Comparison of ENCODE assay signal across 10 cellular contexts in the genomic region with DNA sequence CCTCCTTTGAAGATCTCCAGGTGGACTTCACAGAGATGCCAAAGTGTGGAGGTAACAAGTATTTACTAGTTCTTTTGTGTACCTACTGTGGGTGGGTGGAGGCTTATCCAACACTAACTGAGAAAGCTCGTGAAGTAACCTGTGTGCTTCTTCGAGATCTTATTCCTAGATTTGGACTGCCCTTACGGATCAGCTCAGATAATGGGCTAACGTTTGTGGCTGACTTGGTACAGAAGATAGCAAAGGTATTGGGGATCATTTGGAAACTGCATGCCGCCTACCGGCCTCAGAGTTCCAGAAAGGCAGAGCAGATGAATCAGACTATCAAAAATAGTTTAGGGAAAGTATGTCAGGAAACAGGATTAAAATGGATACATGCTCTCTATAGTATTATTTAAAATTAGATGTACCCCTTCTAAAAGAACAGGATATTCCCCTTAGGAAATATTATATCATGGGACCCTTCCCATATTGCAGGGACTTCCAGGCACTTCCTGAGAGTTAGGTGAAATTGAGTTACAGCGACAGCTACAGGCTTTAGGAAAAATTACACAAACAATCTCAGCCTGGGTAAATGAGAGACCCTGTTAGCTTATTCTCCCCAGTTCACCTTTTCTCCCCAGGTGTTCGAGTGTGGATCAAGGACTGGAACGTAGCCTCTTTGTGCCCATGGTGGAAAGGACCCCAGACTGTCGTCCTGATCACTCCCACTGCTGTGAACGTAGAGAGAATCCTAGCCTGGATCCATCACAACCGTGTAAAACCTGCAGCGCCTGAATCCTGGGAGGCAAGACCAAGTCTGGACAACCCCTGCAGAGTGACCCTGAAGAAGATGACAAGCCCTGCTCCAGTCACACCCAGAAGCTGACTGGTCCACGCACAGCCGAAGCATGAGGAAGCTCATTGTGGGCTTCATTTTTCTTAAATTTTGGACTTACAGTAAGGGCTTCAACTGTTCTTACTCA. TPM values are rescaled to one million over a fixed set of nuclear protein-coding genes. Genes with fewer than 3 reads are reported as not detected.
DNase-seq lines count a peak whose midpoint lies in the region; ATAC-seq and TF ChIP-seq lines count a peak whose summit lies in the region.
"Not testable (repeated sequence)": the region's sequence is repeated elsewhere in the genome, so short reads cannot be mapped to it uniquely, and the experiment has no call there.
"Had no signal": no experiment of that assay in that cellular context is flagged by ENCODE, and none has a peak within 500 bp of the region (broad histone marks: within the 10 kb centered on the region; RNA-seq: fewer than 3 reads in every experiment).

No MANE protein-coding gene starts in this region.

- H2AFZ ChIP-seq in PC-3 (ENCODE audit: low read length) = peak overlapping the region; percentile 68

- peak overlapping the region; percentile 89 for H3K27ac Mint-ChIP-seq in activated naive CD4-positive, alpha-beta T cell treated with anti-CD3 and anti-CD28 coated beads, Interleukin-2, amount 10 ng/mL, durations not matched to agents 7 days and 5 days
- peak overlapping the region; percentile 92 to 96 for H3K27ac Mint-ChIP-seq in effector memory CD8-positive, alpha-beta T cell
- peak overlapping the region; percentile 77 to 97 (median 92) for H3K27ac Mint-ChIP-seq in immature natural killer cell
- H3K27ac Mint-ChIP-seq in neural crest cell (ENCODE audit: unreplicated experiment) = not testable (repeated sequence)

- not testable (repeated sequence) for H3K36me3 Mint-ChIP-seq in activated naive CD4-positive, alpha-beta T cell treated with anti-CD3 and anti-CD28 coated beads, Interleukin-2, amount 10 ng/mL, durations not matched to agents 7 days and 5 days; immature natural killer cell; neural crest cell (ENCODE audit: low read depth)
- H3K36me3 Mint-ChIP-seq in effector memory CD8-positive, alpha-beta T cell (ENCODE audit: insufficient read depth) = peaks cover 11% of the 10 kb centered on the region

- intact Hi-C loops in PC-3 (cut with micrococcal nuclease) = loop anchor here (5.0 kb wide), 2 partner anchors 61 to 136 kb away; a partner anchor contains a TSS
- intact Hi-C loops in upper lobe of right lung (cut with DNase I) = not testable (repeated sequence)

- H3K4me3 Mint-ChIP-seq in activated naive CD4-positive, alpha-beta T cell treated with anti-CD3 and anti-CD28 coated beads, Interleukin-2, amount 10 ng/mL, durations not matched to agents 7 days and 5 days; neural crest cell: not testable (repeated sequence)
- peak overlapping the region; percentile 71 to 74 for H3K4me3 Mint-ChIP-seq in effector memory CD8-positive, alpha-beta T cell
- peak overlapping the region; percentile 57 to 76 (median 76) for H3K4me3 Mint-ChIP-seq in immature natural killer cell

- H3K79me2 ChIP-seq in PC-3 (ENCODE audit: low read length) = not testable (repeated sequence)

- H3K9me2 ChIP-seq in PC-3 (replicated peaks; ENCODE audit: low read length) = not testable (repeated sequence)

- not testable (repeated sequence) for H3F3A ChIP-seq in PC-3 (ENCODE audit: low read length, unreplicated experiment)

- peak; percentile 42 for ATAC-seq in PC-3
- not testable (repeated sequence) for ATAC-seq in effector memory CD8-positive, alpha-beta T cell (replicated peaks); upper lobe of right lung

- H3K9me3 ChIP-seq in PC-3 (ENCODE audit: low read length); upper lobe of right lung: not testable (repeated sequence)

- H3K4me3 ChIP-seq in PC-3 (ENCODE audit: low read length) (peak overlapping the region; percentile 66), upper lobe of right lung (peak overlapping the region; percentile 40)

- POLR2A ChIA-PET in PC-3 (lab: Charles Lee; ENCODE audit: unreplicated experiment) = interaction anchor here (0.5 kb wide), 1 partner anchor 1510 kb away, joined by 3 read pairs; a partner anchor contains a TSS

- peak overlapping the region; percentile 57 for H3K9ac ChIP-seq in PC-3 (ENCODE audit: low read length)

- peaks cover 36% of the 10 kb centered on the region for H3K4me1 Mint-ChIP-seq in activated naive CD4-positive, alpha-beta T cell treated with anti-CD3 and anti-CD28 coated beads, Interleukin-2, amount 10 ng/mL, durations not matched to agents 7 days and 5 days
- peaks cover 36 to 42% of the 10 kb centered on the region in 2 donors for H3K4me1 Mint-ChIP-seq in effector memory CD8-positive, alpha-beta T cell (ENCODE audit: low read depth in 2 of 2)
- H3K4me1 Mint-ChIP-seq in immature natural killer cell = peaks cover 42% of the 10 kb centered on the region in 2 donors
- peaks cover 14% of the 10 kb centered on the region for H3K4me1 Mint-ChIP-seq in neural crest cell

- DNase-seq in DMS153 treated with DMSO at 0.1 percent for 48 hours (lab: John Stamatoyannopoulos, UW; ENCODE audit: unreplicated experiment) (peak; percentile 45), HT-29 (ENCODE audit: low spot score) (peak; percentile 78), PC-3 (peak; percentile 37), upper lobe of right lung (peak; percentile 23)
- not testable (repeated sequence) for DNase-seq in activated naive CD4-positive, alpha-beta T cell treated with anti-CD3 and anti-CD28 coated beads, Interleukin-2, amount 10 ng/mL, durations not matched to agents 7 days and 5 days; effector memory CD8-positive, alpha-beta T cell; immature natural killer cell; neural crest cell (ENCODE audit: low read depth, low spot score)

- not testable (repeated sequence) for H4K20me1 ChIP-seq in PC-3 (ENCODE audit: low read length)

- CTCF ChIA-PET in PC-3 (lab: Charles Lee) = interaction anchor here (0.7 to 1.2 kb wide), 3 partner anchors 43 to 63 kb away, joined by 3 to 4 read pairs (median 3); no protein-coding TSS in a partner anchor
- CTCF ChIA-PET in activated naive CD4-positive, alpha-beta T cell treated with anti-CD3 and anti-CD28 coated beads, Interleukin-2, amount 10 ng/mL, durations not matched to agents 7 days and 5 days (lab: Charles Lee) = interaction anchor here (0.7 to 4.9 kb wide), 18 partner anchors 10 to 904 kb away, joined by 3 to 44 read pairs (median 4); a partner anchor contains a TSS

- not testable (repeated sequence) for H3K27me3 Mint-ChIP-seq in activated naive CD4-positive, alpha-beta T cell treated with anti-CD3 and anti-CD28 coated beads, Interleukin-2, amount 10 ng/mL, durations not matched to agents 7 days and 5 days; effector memory CD8-positive, alpha-beta T cell; immature natural killer cell (ENCODE audit: low read depth in 3 of 3); neural crest cell (ENCODE audit: low read depth)

- peak; percentile 68 for TF ChIP-seq CTCF in PC-3 (conservative IDR thresholded peaks at IDR 0.05; ENCODE audit: low read depth, low read length)
- TF ChIP-seq CTCF in neural crest cell (conservative IDR thresholded peaks at IDR 0.05) = peak; percentile 68
- peak; percentile 52 for TF ChIP-seq CTCF in upper lobe of right lung (IDR thresholded peaks at IDR 0.05)

- TSS peak; percentile 85 for BruUV-seq in PC-3 (replicated peaks; lab: Mats Ljungman, UMichigan)

- not testable (repeated sequence) for H3K9me3 Mint-ChIP-seq in activated naive CD4-positive, alpha-beta T cell treated with anti-CD3 and anti-CD28 coated beads, Interleukin-2, amount 10 ng/mL, durations not matched to agents 7 days and 5 days; effector memory CD8-positive, alpha-beta T cell; immature natural killer cell; neural crest cell

- H3K27me3 ChIP-seq in PC-3 (ENCODE audit: low read length); upper lobe of right lung: not testable (repeated sequence)

- H3K27ac ChIP-seq in PC-3 (ENCODE audit: low read length) (peak overlapping the region; percentile 83), upper lobe of right lung (peak overlapping the region; percentile 87)

- peaks cover 40% of the 10 kb centered on the region for H3K4me1 ChIP-seq in PC-3 (ENCODE audit: insufficient read depth, low read length)
- not testable (repeated sequence) for H3K4me1 ChIP-seq in upper lobe of right lung

- peak overlapping the region; percentile 85 for H3K4me2 ChIP-seq in PC-3 (ENCODE audit: low read length)

- not testable (repeated sequence) for H3K36me3 ChIP-seq in PC-3 (ENCODE audit: low read depth, low read length); upper lobe of right lung

RNA-seq across cellular contexts. Expression of a gene that starts 18.1 kb away (rescaled TPM):
- not detected in 2 replicates for total RNA-seq in HT-29 (2014; rRNA removed; shearing (Covaris generic))
- total RNA-seq in PC-3 (2014; rRNA removed) = not detected in 2 replicates
- 1,000 to 10,000 TPM; 2,262 to 2,521 (median 2,438) TPM for polyA plus RNA-seq in immature natural killer cell
- total RNA-seq in neural crest cell = not detected in 2 replicates
- 9.6 TPM for total RNA-seq in upper lobe of right lung
- total RNA-seq: Daoy, pulmonary artery endothelial cell had no signal

Comparison
In these comparisons a context has a peak if more than half of its experiments do, and no peak if none do; other contexts are left out.
1. RNA of a gene that starts 18.1 kb away (total RNA-seq): 9.6 TPM in upper lobe of right lung (single experiment); not detected in HT-29, not detected in PC-3 and not detected in neural crest cell; every median in the first group is over 10 times any median in the second.
2. Peak in every context shown above with its lines, with median percentiles within 50 percentile points of each other: CTCF ChIP-seq.